In genomic region chr19:17711851-17712250, GRCh38 we compare ENCODE assay signal across 25 cellular contexts. TPM values are rescaled to one million over a fixed set of nuclear protein-coding genes. Genes with fewer than 3 reads are reported as not detected.
DNase-seq lines count a peak whose midpoint lies in the region; ATAC-seq, FAIRE-seq and TF ChIP-seq lines count a peak whose summit lies in the region.
"Had no signal": no experiment of that assay in that cellular context is flagged by ENCODE, and none has a peak within 500 bp of the region (broad histone marks: within the 10 kb centered on the region; RNA-seq: fewer than 3 reads in every experiment).

No MANE protein-coding gene starts in this region.

- H3K9me3 Mint-ChIP-seq in mesothelial cell of epicardium (no peaks in the 10 kb centered on the region), type B pancreatic cell (no peaks in the 10 kb centered on the region)
- H3K9me3 Mint-ChIP-seq: CD4-positive, alpha-beta T cell; CD8-positive, alpha-beta memory T cell had no signal

- intact Hi-C loops in K562 (cut with micrococcal nuclease), result no loop called here

- H3K36me3 Mint-ChIP-seq in mesothelial cell of epicardium (no peaks in the 10 kb centered on the region), type B pancreatic cell (no peaks in the 10 kb centered on the region)
- H3K36me3 Mint-ChIP-seq: CD14-positive monocyte; CD8-positive, alpha-beta memory T cell had no signal

- no peaks in the 10 kb centered on the region for H3K9me1 ChIP-seq in K562 (ENCODE audit: control insufficient read depth, insufficient read depth, low read length)

- no peaks in the 10 kb centered on the region for H3K36me3 ChIP-seq in K562 (ENCODE audit: control insufficient read depth, insufficient read depth, low read length)
- H3K36me3 ChIP-seq: BE2C; BLaER1 treated with 17β-estradiol and CSF1 and Interleukin-3, amounts not matched to agents 10 nM and 100 nM had no signal

- WGBS in K562 (ENCODE audit: insufficient coverage, low coverage, missing lambda C conversion rate), result 41% methylated on average over 4 of the region's 6 CpGs

- POLR2A ChIA-PET in K562 (lab: Yijun Ruan, JAX), result interaction anchor here (0.8 kb wide), 1 partner anchor 11 kb away, joined by 3 read pairs; no protein-coding TSS in a partner anchor

- TF ChIP-seq POLR2A in K562 (conservative IDR thresholded peaks at IDR 0.05) (no peak), GM18505 (IDR thresholded peaks at IDR 0.05; ENCODE audit: borderline replicate concordance, extremely low read depth, insufficient read depth, insufficient read length) (no peak)

- no peak overlapping the region for H3K9ac ChIP-seq in K562 (ENCODE audit: insufficient read depth in 1 of 2, low read depth in 2 of 2, low read length in 2 of 2)
- H3K9ac ChIP-seq: BLaER1 treated with 17β-estradiol and CSF1 and Interleukin-3, amounts not matched to agents 10 nM and 100 nM; GM23248 had no signal

- no peak for TF ChIP-seq RAD21 in K562 (CRISPR knock-in tag; conservative IDR thresholded peaks at IDR 0.05 in 1 of 2, IDR thresholded peaks at IDR 0.05 in 1 of 2)

- H3K4me1 ChIP-seq in K562 (replicated peaks in 1 of 2; ENCODE audit: control insufficient read depth in 2 of 2, insufficient read depth in 2 of 2, low read length in 2 of 2), result no peaks in the 10 kb centered on the region; a peak in 2 of 5 replicates
- H3K4me1 ChIP-seq: A549 had no signal

- H3K27ac ChIP-seq in K562 (ENCODE audit: extremely low read depth, low read depth, low read length), result no peak overlapping the region
- H3K27ac ChIP-seq: A549; BLaER1 treated with 17β-estradiol and CSF1 and Interleukin-3, amounts not matched to agents 10 nM and 100 nM; GM23248 had no signal

- FAIRE-seq in K562 (lab: Jason Lieb, UNC), result no peak
- FAIRE-seq: A549, G401.6, GM12892, GM19239, H1 had no signal

- CTCF ChIA-PET in K562 (lab: Yijun Ruan, JAX; ENCODE audit: low intra/inter-chr PET ratio), result no interaction called here

- BruUV-seq in K562 (replicated peaks; lab: Mats Ljungman, UMichigan), result no TSS peak

- no peaks in the 10 kb centered on the region for H4K20me1 ChIP-seq in K562 (replicated peaks; ENCODE audit: control insufficient read depth, insufficient read depth, low read length)
- H4K20me1 ChIP-seq: BLaER1 treated with 17β-estradiol and CSF1 and Interleukin-3, amounts not matched to agents 10 nM and 100 nM had no signal

- no peak overlapping the region for H3K4me3 Mint-ChIP-seq in mesothelial cell of epicardium
- peak overlapping the region; percentile 58 for H3K4me3 Mint-ChIP-seq in type B pancreatic cell
- H3K4me3 Mint-ChIP-seq: CD14-positive monocyte; CD4-positive, alpha-beta T cell; CD8-positive, alpha-beta memory T cell had no signal

- peak overlapping the region; percentile 44; the same call in 1 of the 2 replicates for H2AFZ ChIP-seq in K562 (ENCODE audit: low read depth, low read length)
- H2AFZ ChIP-seq: GM23248 had no signal

- no peaks in the 10 kb centered on the region for H3K79me2 ChIP-seq in K562 (ENCODE audit: control insufficient read depth, insufficient read depth, low read length)

- TF ChIP-seq CTCF in K562 (IDR thresholded peaks at IDR 0.05 in 2 of 3, conservative IDR thresholded peaks at IDR 0.05 in 1 of 3; ENCODE audit: insufficient read depth in 2 of 3, low read depth in 1 of 3, low read length in 3 of 3), result no peak
- TF ChIP-seq CTCF in mesothelial cell of epicardium (IDR thresholded peaks at IDR 0.05; ENCODE audit: unreplicated experiment), result no peak
- TF ChIP-seq CTCF in type B pancreatic cell (conservative IDR thresholded peaks at IDR 0.05), result no peak

- H3K27ac Mint-ChIP-seq in mesothelial cell of epicardium (peak overlapping the region; percentile 50), type B pancreatic cell (peak overlapping the region; percentile 95)
- H3K27ac Mint-ChIP-seq: CD14-positive monocyte; CD4-positive, alpha-beta T cell had no signal

- no peak overlapping the region for H3K4me3 ChIP-seq in K562
- H3K4me3 ChIP-seq: A549; BLaER1 treated with 17β-estradiol and CSF1 and Interleukin-3, amounts not matched to agents 10 nM and 100 nM; GM23248 had no signal

- TF ChIP-seq EP300 in K562 (IDR thresholded peaks at IDR 0.05; ENCODE audit: low read length), result no peak

- peak; percentile 24 for DNase-seq in ELF-1 (ENCODE audit: low read depth, low spot score)
- DNase-seq in K562 (ENCODE audit: extremely low read depth in 1 of 4, low spot score in 3 of 4), result no peak
- DNase-seq in mesothelial cell of epicardium (ENCODE audit: low spot score in 2 of 2, unreplicated experiment in 2 of 2), result no peak
- no peak for DNase-seq in type B pancreatic cell (ENCODE audit: extremely low spot score, unreplicated experiment)
- DNase-seq in COR-L47 (lab: John Stamatoyannopoulos, UW), result no peak
- no peak for DNase-seq in medulla oblongata (ENCODE audit: extremely low spot score)
- DNase-seq: 8988T; ACHN; AML-193; BE2C; Calu3; CD4-positive, alpha-beta T cell; CD8-positive, alpha-beta memory T cell; DMS53; DMS79 treated with DMSO at 0.1 percent for 48 hours; GM23248; H7 had no signal

- H3K27me3 Mint-ChIP-seq in mesothelial cell of epicardium (ENCODE audit: low read depth) (peaks cover 7% of the 10 kb centered on the region), type B pancreatic cell (peaks cover 4% of the 10 kb centered on the region)
- H3K27me3 Mint-ChIP-seq: CD4-positive, alpha-beta T cell had no signal

- H3K4me1 Mint-ChIP-seq in mesothelial cell of epicardium, result peaks cover 4% of the 10 kb centered on the region
- no peaks in the 10 kb centered on the region for H3K4me1 Mint-ChIP-seq in type B pancreatic cell (ENCODE audit: unreplicated experiment)
- H3K4me1 Mint-ChIP-seq: CD8-positive, alpha-beta memory T cell had no signal

- in situ Hi-C loops in K562 (cut with MboI), result no loop called here

- H3K27me3 ChIP-seq in K562 (ENCODE audit: control insufficient read depth in 2 of 2, insufficient read depth in 2 of 2, low read length in 2 of 2), result no peaks in the 10 kb centered on the region
- H3K27me3 ChIP-seq: BE2C; BLaER1 treated with 17β-estradiol and CSF1 and Interleukin-3, amounts not matched to agents 10 nM and 100 nM had no signal

- H3K9me3 ChIP-seq in K562 (replicated peaks; ENCODE audit: control insufficient read depth, insufficient read depth, low read depth, low read length), result no peaks in the 10 kb centered on the region
- H3K9me3 ChIP-seq: A549; BE2C; BLaER1 treated with 17β-estradiol and CSF1 and Interleukin-3, amounts not matched to agents 10 nM and 100 nM had no signal

- no peak for ATAC-seq in K562
- ATAC-seq in GM18505 (IDR thresholded peaks at IDR 0.05; ENCODE audit: unreplicated experiment), result no peak
- ATAC-seq: A549 had no signal

- no peak overlapping the region for H3K4me2 ChIP-seq in K562 (ENCODE audit: insufficient read depth, low read length)
- H3K4me2 ChIP-seq: A549; BLaER1 treated with 17β-estradiol and CSF1 and Interleukin-3, amounts not matched to agents 10 nM and 100 nM had no signal

RNA-seq across cellular contexts. Expression of gene MAP1S, which starts 7.4 kb away (rescaled TPM):
- 19.7 and 56.1 TPM in 2 replicates for total RNA-seq in K562 (2011; cell fraction: chromatin; rRNA removed; ENCODE audit: low replicate concordance)
- total RNA-seq in K562 (2011; cell fraction: nucleolus; rRNA removed), result 33.4 and 40.5 TPM in 2 replicates
- 34.0 and 46.6 TPM in 2 replicates for total RNA-seq in K562 (2011; cell fraction: nucleoplasm; rRNA removed)
- total RNA-seq in K562 (2014; rRNA removed), result 23.0 and 36.9 TPM in 2 replicates
- 3.0 and 5.3 TPM in 2 replicates for total RNA-seq in K562 (2014; rRNA removed; fragmentation: Illumina TruSeq; extraction: Trizol)
- 9.5 and 11.0 TPM in 2 replicates for total RNA-seq in K562 (2015; rRNA removed; fragmentation: Illumina TruSeq; extraction: Trizol)
- total RNA-seq in K562 (2021), result 79.8 and 81.0 TPM in 2 replicates
- 5.9 and 18.2 TPM in 2 replicates for polyA plus RNA-seq in K562 (2011; rRNA removed)
- polyA plus RNA-seq in K562 (2011; cell fraction: cytosol; rRNA removed), result 11.0 and 28.6 TPM in 2 replicates
- 17.9 and 37.4 TPM in 2 replicates for polyA plus RNA-seq in K562 (2011; cell fraction: nucleus; rRNA removed)
- polyA plus RNA-seq in K562 (2012), result 85.3 and 93.8 TPM in 2 replicates
- polyA plus RNA-seq in K562 (2014; fragmentation: Illumina TruSeq; extraction: Trizol), result 33.0 and 48.4 TPM in 2 replicates
- 1 to 10 TPM; 2.0 to 3.0 TPM for polyA plus RNA-seq in K562 (2014; fragmentation: Nextera tagmentation; extraction: Ambion mirVana)
- 12.2 and 13.9 TPM in 2 replicates for polyA plus RNA-seq in K562 (2014; rRNA removed)
- 12.8 and 15.3 TPM in 2 replicates for polyA minus RNA-seq in K562 (2011; rRNA and poly(A)+ RNA removed)
- polyA minus RNA-seq in K562 (2011; cell fraction: cytosol; rRNA and poly(A)+ RNA removed), result 65.8 and 95.4 TPM in 2 replicates
- polyA minus RNA-seq in K562 (2011; cell fraction: nucleus; rRNA and poly(A)+ RNA removed), result 15.6 and 19.3 TPM in 2 replicates
- 66.1 to 79.0 TPM (median 68.6 TPM) in 3 replicates for total RNA-seq in mesothelial cell of epicardium
- 87.1 and 93.6 TPM in 2 replicates for total RNA-seq in type B pancreatic cell (ENCODE audit: low replicate concordance)

RNA-seq across cellular contexts. Expression of gene UNC13A, which starts 23.7 kb away (rescaled TPM):
- total RNA-seq in K562 (2011; cell fraction: chromatin; rRNA removed; ENCODE audit: low replicate concordance), result 5.0 and 12.3 TPM in 2 replicates
- 2.5 and 5.7 TPM in 2 replicates for total RNA-seq in K562 (2011; cell fraction: nucleolus; rRNA removed)
- total RNA-seq in K562 (2011; cell fraction: nucleoplasm; rRNA removed), result 2.9 and 4.6 TPM in 2 replicates
- 0.24 and 0.27 TPM in 2 replicates for total RNA-seq in K562 (2014; rRNA removed)
- total RNA-seq in K562 (2014; rRNA removed; fragmentation: Illumina TruSeq; extraction: Trizol), result 0.18 and 0.19 TPM in 2 replicates
- 0.15 and 0.25 TPM in 2 replicates for total RNA-seq in K562 (2015; rRNA removed; fragmentation: Illumina TruSeq; extraction: Trizol)
- 0.13 and 0.38 TPM in 2 replicates for total RNA-seq in K562 (2021)
- 0.34 and 1.0 TPM in 2 replicates for polyA plus RNA-seq in K562 (2011; rRNA removed)
- polyA plus RNA-seq in K562 (2011; cell fraction: cytosol; rRNA removed), result 0.24 and 0.81 TPM in 2 replicates
- 1.5 and 8.3 TPM in 2 replicates for polyA plus RNA-seq in K562 (2011; cell fraction: nucleus; rRNA removed)
- 0.28 and 0.66 TPM in 2 replicates for polyA plus RNA-seq in K562 (2012)
- polyA plus RNA-seq in K562 (2014; fragmentation: Illumina TruSeq; extraction: Trizol), result 0.28 and 0.31 TPM in 2 replicates
- polyA plus RNA-seq in K562 (2014; fragmentation: Nextera tagmentation; extraction: Ambion mirVana), result under 1 TPM; 0.03 to 0.04 TPM
- polyA plus RNA-seq in K562 (2014; rRNA removed), result 0.16 and 0.20 TPM in 2 replicates
- 0.63 and 1.4 TPM in 2 replicates for polyA minus RNA-seq in K562 (2011; rRNA and poly(A)+ RNA removed)
- 0.27 and 0.95 TPM in 2 replicates for polyA minus RNA-seq in K562 (2011; cell fraction: cytosol; rRNA and poly(A)+ RNA removed)
- 1.1 and 2.3 TPM in 2 replicates for polyA minus RNA-seq in K562 (2011; cell fraction: nucleus; rRNA and poly(A)+ RNA removed)
- total RNA-seq in mesothelial cell of epicardium, result 0.41 to 1.1 TPM (median 0.60 TPM) in 3 replicates
- 4.3 and 6.2 TPM in 2 replicates for total RNA-seq in type B pancreatic cell (ENCODE audit: low replicate concordance)
- total RNA-seq: CD8-positive, alpha-beta memory T cell had no signal
- polyA plus RNA-seq: CD14-positive monocyte; CD8-positive, alpha-beta memory T cell had no signal

RNA-seq across cellular contexts. Expression of gene FCHO1, which starts 39.4 kb away (rescaled TPM):
- 225 and 536 TPM in 2 replicates for total RNA-seq in K562 (2011; cell fraction: chromatin; rRNA removed; ENCODE audit: low replicate concordance)
- 220 and 237 TPM in 2 replicates for total RNA-seq in K562 (2011; cell fraction: nucleolus; rRNA removed)
- total RNA-seq in K562 (2011; cell fraction: nucleoplasm; rRNA removed), result 234 and 250 TPM in 2 replicates
- 25.4 and 33.0 TPM in 2 replicates for total RNA-seq in K562 (2014; rRNA removed)
- 9.2 and 14.3 TPM in 2 replicates for total RNA-seq in K562 (2014; rRNA removed; fragmentation: Illumina TruSeq; extraction: Trizol)
- total RNA-seq in K562 (2015; rRNA removed; fragmentation: Illumina TruSeq; extraction: Trizol), result 18.1 and 18.3 TPM in 2 replicates
- total RNA-seq in K562 (2021), result 51.9 and 58.9 TPM in 2 replicates
- 9.3 and 19.3 TPM in 2 replicates for polyA plus RNA-seq in K562 (2011; rRNA removed)
- 9.1 and 14.7 TPM in 2 replicates for polyA plus RNA-seq in K562 (2011; cell fraction: cytosol; rRNA removed)
- 80.2 and 106 TPM in 2 replicates for polyA plus RNA-seq in K562 (2011; cell fraction: nucleus; rRNA removed)
- 31.6 and 56.4 TPM in 2 replicates for polyA plus RNA-seq in K562 (2012)
- polyA plus RNA-seq in K562 (2014; fragmentation: Illumina TruSeq; extraction: Trizol), result 24.2 and 32.6 TPM in 2 replicates
- under 1 TPM; 0.21 to 0.67 TPM for polyA plus RNA-seq in K562 (2014; fragmentation: Nextera tagmentation; extraction: Ambion mirVana)
- polyA plus RNA-seq in K562 (2014; rRNA removed), result 26.6 and 28.7 TPM in 2 replicates
- polyA minus RNA-seq in K562 (2011; rRNA and poly(A)+ RNA removed), result 45.3 and 55.3 TPM in 2 replicates
- 28.8 and 38.7 TPM in 2 replicates for polyA minus RNA-seq in K562 (2011; cell fraction: cytosol; rRNA and poly(A)+ RNA removed)
- 95.9 and 141 TPM in 2 replicates for polyA minus RNA-seq in K562 (2011; cell fraction: nucleus; rRNA and poly(A)+ RNA removed)
- total RNA-seq in mesothelial cell of epicardium, result 3.8 to 6.2 TPM (median 4.6 TPM) in 3 replicates
- total RNA-seq in type B pancreatic cell (ENCODE audit: low replicate concordance), result 2.5 and 4.4 TPM in 2 replicates
